Comparison of ENCODE assay signal across 8 cellular contexts in genomic region chr3:115819785-115820384, GRCh38.
DNase-seq lines count a peak whose midpoint lies in the region; ATAC-seq and TF ChIP-seq lines count a peak whose summit lies in the region.

No MANE protein-coding gene starts in this region.

- no peaks in the 10 kb centered on the region for H3K9me2 ChIP-seq in HCT116 (ENCODE audit: insufficient read depth)

- H3K27ac Mint-ChIP-seq in progenitor cell of endocrine pancreas = no peak overlapping the region

- no peak overlapping the region for H3K9ac ChIP-seq in HCT116 (ENCODE audit: low read length)

- H3K79me2 ChIP-seq in HCT116 (ENCODE audit: insufficient read depth, low read length) = no peaks in the 10 kb centered on the region

- intact Hi-C loops in HCT116 (cut with micrococcal nuclease) (loop anchor here (10.0 kb wide), 1 partner anchor 1665 kb away; no protein-coding TSS in a partner anchor), posterior vena cava (cut with DNase I) (no loop called here)

- no peaks in the 10 kb centered on the region for H3K9me3 ChIP-seq in HCT116 (ENCODE audit: control insufficient read depth in 1 of 2, insufficient read depth in 1 of 2, low read depth in 1 of 2, low read length in 2 of 2)

- H3K9me3 Mint-ChIP-seq in progenitor cell of endocrine pancreas (ENCODE audit: low read depth) = no peaks in the 10 kb centered on the region

- H3K4me2 ChIP-seq in HCT116 (ENCODE audit: low read length) = no peak overlapping the region

- DNase-seq in GM12864 (ENCODE audit: low read depth) (peak; percentile 55), HCT116 (ENCODE audit: low read depth, low spot score) (peak; percentile 68), M059J (ENCODE audit: low read depth) (peak; percentile 86), RPMI8226 (peak; percentile 78), glomerular endothelial cell (ENCODE audit: extremely low read depth, low read depth, low spot score) (peak; percentile 60), progenitor cell of endocrine pancreas (ENCODE audit: low spot score, unreplicated experiment) (peak; percentile 25), posterior vena cava (ENCODE audit: low spot score) (no peak)
- peak; percentile 55 for DNase-seq in activated naive CD4-positive, alpha-beta T cell treated with Interleukin-2 at 50 U/mL for 16 hours

- H3K27ac ChIP-seq in HCT116 (ENCODE audit: low read depth, low read length) = no peak overlapping the region

- no TSS peak for BruUV-seq in HCT116 (replicated peaks; lab: Mats Ljungman, UMichigan)

- peaks cover 4% of the 10 kb centered on the region for H3K4me1 Mint-ChIP-seq in progenitor cell of endocrine pancreas (ENCODE audit: low read depth)

- CTCF ChIA-PET in HCT116 (lab: Charles Lee) = interaction anchor here (0.7 to 1.8 kb wide), 3 partner anchors 126 to 728 kb away, joined by 3 to 5 read pairs (median 5); no protein-coding TSS in a partner anchor

- peak; percentile 86 for ATAC-seq in HCT116

- no peaks in the 10 kb centered on the region for H3K4me1 ChIP-seq in HCT116 (ENCODE audit: control insufficient read depth in 1 of 2, insufficient read depth in 2 of 2, low read length in 2 of 2)

- no peaks in the 10 kb centered on the region for H3K36me3 Mint-ChIP-seq in progenitor cell of endocrine pancreas (ENCODE audit: insufficient read depth)

- RAD21 ChIA-PET in HCT116 (lab: Charles Lee; ENCODE audit: low non-redundant PET in 1 of 2, low total read pairs in 2 of 2, uncharacterized antibody in 2 of 2, unreplicated experiment in 2 of 2) = no interaction called here

- POLR2A ChIA-PET in HCT116 (lab: Charles Lee) = no interaction called here

- H3K4me3 Mint-ChIP-seq in progenitor cell of endocrine pancreas (ENCODE audit: low read depth) = no peak overlapping the region

- H3K27me3 Mint-ChIP-seq in progenitor cell of endocrine pancreas = no peaks in the 10 kb centered on the region

- no peaks in the 10 kb centered on the region for H3K36me3 ChIP-seq in HCT116 (ENCODE audit: control insufficient read depth in 1 of 2, insufficient read depth in 2 of 2, low read length in 2 of 2)

- no peak overlapping the region for H3K4me3 ChIP-seq in GM12864 (ENCODE audit: low read depth, low read length)
- H3K4me3 ChIP-seq in HCT116 (replicated peaks in 1 of 2; ENCODE audit: low read depth in 1 of 2, low read length in 2 of 2) = no peak overlapping the region

- TF ChIP-seq RAD21 in HCT116 (IDR thresholded peaks at IDR 0.05; ENCODE audit: low read depth) = peak; percentile 92

- no peaks in the 10 kb centered on the region for H4K20me1 ChIP-seq in HCT116 (ENCODE audit: insufficient read depth)

- TF ChIP-seq POLR2A in HCT116 (IDR thresholded peaks at IDR 0.05; ENCODE audit: borderline replicate concordance, extremely low read depth, insufficient read depth, insufficient read length) = no peak

- peak overlapping the region; percentile 89 for H2AFZ ChIP-seq in HCT116 (ENCODE audit: low read depth, low read length, poor library complexity, severe bottlenecking)

- H3K27me3 ChIP-seq in HCT116 (ENCODE audit: insufficient read depth, low read length) = no peaks in the 10 kb centered on the region

- TF ChIP-seq CTCF in GM12864 (IDR thresholded peaks at IDR 0.05; ENCODE audit: low read depth, low read length, missing control alignments) (peak; percentile 88), HCT116 (IDR thresholded peaks at IDR 0.05 in 2 of 3, conservative IDR thresholded peaks at IDR 0.05 in 1 of 3; ENCODE audit: borderline replicate concordance in 1 of 3, insufficient read depth in 1 of 3, low read depth in 2 of 3, low read length in 2 of 3) (peak; percentile 95 to 100 (median 100)), progenitor cell of endocrine pancreas (IDR thresholded peaks at IDR 0.05; ENCODE audit: unreplicated experiment) (peak; percentile 98)

TF ChIP-seq in HCT116, 20 proteins besides CTCF, POLR2A, EP300 and RAD21:
- TF ChIP-seq YY1 (IDR thresholded peaks at IDR 0.05; ENCODE audit: extremely low read depth, insufficient replicate concordance, low read depth, low read length) (peak; percentile 21), ATF3 (IDR thresholded peaks at IDR 0.05) (no peak; the same call in 1 of the 2 replicates), TCF7L2 (IDR thresholded peaks at IDR 0.05; ENCODE audit: borderline replicate concordance, extremely low read depth, insufficient read depth, insufficient read length) (no peak), SIN3A (IDR thresholded peaks at IDR 0.05; ENCODE audit: low read depth) (no peak), ZFX (IDR thresholded peaks at IDR 0.05) (no peak), EGR1 (IDR thresholded peaks at IDR 0.05; ENCODE audit: low read depth) (no peak), JUND (IDR thresholded peaks at IDR 0.05) (peak; percentile 31; the same call in 1 of the 2 replicates), MAX (IDR thresholded peaks at IDR 0.05) (peak; percentile 59), CBX3 (IDR thresholded peaks at IDR 0.05; ENCODE audit: low read depth) (peak; percentile 86; the same call in 1 of the 2 replicates), CEBPB (IDR thresholded peaks at IDR 0.05; ENCODE audit: low read depth) (peak; percentile 27; the same call in 1 of the 2 replicates), SRF (IDR thresholded peaks at IDR 0.05; ENCODE audit: low read depth) (0 out of 2 replicates have a peak, but pooled peaks have one; percentile 33), REST (IDR thresholded peaks at IDR 0.05; ENCODE audit: low read depth) (no peak), EZH2phosphoT487 (IDR thresholded peaks at IDR 0.05; ENCODE audit: borderline replicate concordance) (no peak), ZNF274 (IDR thresholded peaks at IDR 0.05; ENCODE audit: low read depth, low read length) (no peak), FOSL1 (IDR thresholded peaks at IDR 0.05; ENCODE audit: low read depth) (peak; percentile 19; the same call in 1 of the 2 replicates), ELF1 (IDR thresholded peaks at IDR 0.05; ENCODE audit: borderline replicate concordance, low read depth) (no peak), SP1 (IDR thresholded peaks at IDR 0.05; ENCODE audit: low read depth) (peak; percentile 24; the same call in 1 of the 2 replicates)
